Comparison of ENCODE assay signal across 8 cellular contexts in the genomic region with DNA sequence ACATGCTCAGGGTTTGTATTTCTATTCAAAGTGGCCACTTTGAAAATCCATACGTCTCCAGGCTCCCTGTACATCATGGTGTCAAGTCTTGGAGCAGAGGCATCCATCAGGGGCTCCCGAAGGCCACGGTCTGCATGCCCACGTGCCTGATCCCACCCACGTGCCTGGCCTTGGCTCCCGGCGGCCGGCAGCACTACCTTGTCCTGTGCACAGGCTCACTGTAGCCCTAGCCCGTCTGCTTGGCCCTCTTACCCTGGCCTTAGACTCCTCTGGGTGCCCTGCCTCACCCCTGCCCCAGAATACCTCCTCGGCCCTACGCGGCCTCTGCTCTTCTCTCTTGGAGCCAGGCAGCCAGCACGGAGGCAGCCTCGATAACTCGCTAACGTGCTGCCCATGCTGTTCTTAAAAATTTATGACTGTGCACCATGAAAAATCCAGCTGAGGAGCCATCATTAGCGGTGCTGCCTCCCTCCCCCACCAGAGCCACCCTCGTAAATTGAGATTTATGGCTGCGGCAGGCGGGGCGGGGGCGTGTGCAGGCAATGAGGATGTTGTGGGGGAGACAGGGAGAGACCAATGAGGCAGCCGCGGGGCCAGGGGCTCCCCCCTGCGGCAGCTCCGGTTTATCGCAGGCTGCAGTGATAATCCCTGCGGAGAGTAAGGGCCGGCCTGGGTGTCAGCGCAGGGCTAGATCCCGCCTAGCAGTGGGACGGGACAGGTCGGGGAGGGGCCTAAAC. TPM values are rescaled to one million over a fixed set of nuclear protein-coding genes. Genes with fewer than 3 reads are reported as not detected.
DNase-seq lines count a peak whose midpoint lies in the region; ATAC-seq, FAIRE-seq and TF ChIP-seq lines count a peak whose summit lies in the region.

No MANE protein-coding gene starts in this region.

- FAIRE-seq in GM19239 (lab: Jason Lieb, UNC) (no peak), astrocyte (lab: Jason Lieb, UNC) (no peak), RCC 7860 (lab: Jason Lieb, UNC) (no peak)

- no peak overlapping the region for H3K4me3 ChIP-seq in astrocyte (ENCODE audit: insufficient read depth, low read depth, low read length)

- H3K4me3 Mint-ChIP-seq in astrocyte (ENCODE audit: unreplicated experiment), result peak overlapping the region; percentile 27

- peaks cover 18% of the 10 kb centered on the region for H3K36me3 Mint-ChIP-seq in astrocyte (ENCODE audit: low read depth, unreplicated experiment)

- H3K36me3 ChIP-seq in astrocyte (ENCODE audit: insufficient read depth, low read length), result no peaks in the 10 kb centered on the region

- no peaks in the 10 kb centered on the region for H3K27me3 ChIP-seq in astrocyte (ENCODE audit: insufficient read depth, low read length)

- no peaks in the 10 kb centered on the region for H3K79me2 ChIP-seq in astrocyte (ENCODE audit: insufficient read depth, low read length)

- no peaks in the 10 kb centered on the region for H3K9me3 ChIP-seq in astrocyte (ENCODE audit: insufficient read depth, low read depth, low read length)

- H4K20me1 ChIP-seq in astrocyte (ENCODE audit: insufficient read depth, low read length), result peaks cover 10% of the 10 kb centered on the region

- peak; percentile 74 for DNase-seq in GM19239 (ENCODE audit: insufficient read length, low spot score)
- peak; percentile 89 for DNase-seq in NCI-H82 treated with DMSO at 0.1 percent for 48 hours (lab: John Stamatoyannopoulos, UW; ENCODE audit: unreplicated experiment)
- no peak for DNase-seq in astrocyte (ENCODE audit: low read depth)
- DNase-seq in left lobe of liver (ENCODE audit: low spot score), result no peak
- peak; percentile 6 for DNase-seq in stimulated activated CD8-positive, alpha-beta memory T cell treated with anti-CD3 and anti-CD28 coated beads, Interleukin-15, amount 100 ng/mL, for 4 hours (ENCODE audit: low read depth in 2 of 2)
- DNase-seq in RCC 7860 (ENCODE audit: low spot score), result no peak

- no peak overlapping the region for H3K9ac ChIP-seq in astrocyte (ENCODE audit: low read length)

- ATAC-seq in left lobe of liver (peak; percentile 57), GM21723 (IDR thresholded peaks at IDR 0.05; ENCODE audit: unreplicated experiment) (no peak), HG03442 (IDR thresholded peaks at IDR 0.05; ENCODE audit: unreplicated experiment) (no peak)

- no peak overlapping the region for H3K27ac Mint-ChIP-seq in astrocyte (ENCODE audit: unreplicated experiment)

- peaks cover 31% of the 10 kb centered on the region for H3K4me1 Mint-ChIP-seq in astrocyte (ENCODE audit: low read depth, unreplicated experiment)

- no peak overlapping the region for H3K4me2 ChIP-seq in astrocyte (ENCODE audit: low read length)

- peaks cover 15% of the 10 kb centered on the region for H3K4me1 ChIP-seq in astrocyte (ENCODE audit: insufficient read depth, low read length)

- no peak overlapping the region for H2AFZ ChIP-seq in astrocyte (ENCODE audit: low read depth, low read length)

- no peaks in the 10 kb centered on the region for H3K27me3 Mint-ChIP-seq in astrocyte (ENCODE audit: low read depth, unreplicated experiment)

- H3K27ac ChIP-seq in astrocyte (ENCODE audit: low read depth, low read length), result no peak overlapping the region

- TF ChIP-seq CTCF in astrocyte (IDR thresholded peaks at IDR 0.05; ENCODE audit: insufficient read depth, low read depth, low read length), result peak; percentile 17

- H3K9me3 Mint-ChIP-seq in astrocyte (ENCODE audit: unreplicated experiment), result peaks cover 2% of the 10 kb centered on the region

RNA-seq across cellular contexts. Expression of a gene that starts 24.6 kb away (rescaled TPM):
- total RNA-seq in astrocyte (33.2 and 33.8 TPM in 2 replicates), left lobe of liver (21.1 TPM)

Comparison
In these comparisons a context has a peak if more than half of its experiments do, and no peak if none do; other contexts are left out.
1. DNase-seq: peak in GM19239 (single experiment), NCI-H82 treated with DMSO at 0.1 percent for 48 hours (single experiment) and stimulated activated CD8-positive, alpha-beta memory T cell treated with anti-CD3 and anti-CD28 coated beads, Interleukin-15, amount 100 ng/mL, for 4 hours (2 of 2); none in astrocyte (single experiment), left lobe of liver (single experiment) and RCC 7860 (single experiment).